ENCODE assay signal across 10 cellular contexts in genomic region chr6:145904391-145904790, GRCh38. TPM values are rescaled to one million over a fixed set of nuclear protein-coding genes. Genes with fewer than 3 reads are reported as not detected.
DNase-seq lines count a peak whose midpoint lies in the region; ATAC-seq and TF ChIP-seq lines count a peak whose summit lies in the region.
"Had no signal": no experiment of that assay in that cellular context is flagged by ENCODE, and none has a peak within 500 bp of the region (broad histone marks: within the 10 kb centered on the region; RNA-seq: fewer than 3 reads in every experiment).

No MANE protein-coding gene starts in this region.

- no peak for TF ChIP-seq EP300 in suprapubic skin (IDR thresholded peaks at IDR 0.05)

- peaks cover 10% of the 10 kb centered on the region for H3K4me1 Mint-ChIP-seq in activated CD4-positive, alpha-beta T cell treated with anti-CD3 and anti-CD28 coated beads, Interleukin-2, amount 10 ng/mL, durations not matched to agents 24 days and 14 days
- peaks cover 23% of the 10 kb centered on the region for H3K4me1 Mint-ChIP-seq in stimulated activated effector memory CD8-positive, alpha-beta T cell treated with anti-CD3 and anti-CD28 coated beads, Interleukin-12 subunit alpha, Interleukin-12 subunit beta, amount 100 ng/mL, for 72 hours
- H3K4me1 Mint-ChIP-seq in chondrocyte (ENCODE audit: low read depth): peaks cover 16% of the 10 kb centered on the region

- TF ChIP-seq POLR2A in suprapubic skin (IDR thresholded peaks at IDR 0.05): no peak

- no peak for DNase-seq in activated CD4-positive, alpha-beta T cell treated with anti-CD3 and anti-CD28 coated beads, Interleukin-2, amount 10 ng/mL, durations not matched to agents 24 days and 14 days
- no peak for DNase-seq in activated CD4-positive, alpha-beta T cell treated with anti-CD3 and anti-CD28 coated beads, Interleukin-2, amount 50 U/mL, for 1 hour
- DNase-seq in KBM-7 (peak; percentile 28), NCI-H82 (lab: John Stamatoyannopoulos, UW) (no peak), chondrocyte (ENCODE audit: low spot score) (no peak), suprapubic skin (ENCODE audit: low spot score in 2 of 2) (no peak)
- no peak for DNase-seq in stimulated activated effector memory CD8-positive, alpha-beta T cell treated with anti-CD3 and anti-CD28 coated beads, Interleukin-12 subunit alpha, Interleukin-12 subunit beta, amount 100 ng/mL, for 72 hours (ENCODE audit: low spot score in 2 of 2)

- no peak overlapping the region for H3K4me3 ChIP-seq in suprapubic skin
- H3K4me3 ChIP-seq: A549, breast epithelium had no signal

- no peaks in the 10 kb centered on the region for H3K27me3 ChIP-seq in suprapubic skin
- H3K27me3 ChIP-seq: breast epithelium had no signal

- H3K9me3 ChIP-seq in suprapubic skin: no peaks in the 10 kb centered on the region
- H3K9me3 ChIP-seq: A549 had no signal

- ATAC-seq in GM21825 (IDR thresholded peaks at IDR 0.05; ENCODE audit: unreplicated experiment): peak; percentile 77
- no peak for ATAC-seq in stimulated activated effector memory CD8-positive, alpha-beta T cell treated with anti-CD3 and anti-CD28 coated beads, Interleukin-12 subunit alpha, Interleukin-12 subunit beta, amount 100 ng/mL, for 72 hours
- ATAC-seq: A549 had no signal

- peaks cover 55% of the 10 kb centered on the region for H3K36me3 Mint-ChIP-seq in activated CD4-positive, alpha-beta T cell treated with anti-CD3 and anti-CD28 coated beads, Interleukin-2, amount 10 ng/mL, durations not matched to agents 24 days and 14 days (ENCODE audit: low read depth)
- peaks cover 37% of the 10 kb centered on the region for H3K36me3 Mint-ChIP-seq in stimulated activated effector memory CD8-positive, alpha-beta T cell treated with anti-CD3 and anti-CD28 coated beads, Interleukin-12 subunit alpha, Interleukin-12 subunit beta, amount 100 ng/mL, for 72 hours
- peaks cover 37% of the 10 kb centered on the region for H3K36me3 Mint-ChIP-seq in chondrocyte (ENCODE audit: low read depth)

- intact Hi-C loops in activated CD4-positive, alpha-beta T cell treated with anti-CD3 and anti-CD28 coated beads, Interleukin-2, amount 10 ng/mL, durations not matched to agents 24 days and 14 days (cut with micrococcal nuclease): no loop called here

- in situ Hi-C loops in KBM-7 (cut with MboI; ENCODE audit: low pct_unique_long_range_greater_than_20kb, low sequenced_read_pairs): no loop called here

- TF ChIP-seq CTCF in chondrocyte (IDR thresholded peaks at IDR 0.05) (no peak), suprapubic skin (IDR thresholded peaks at IDR 0.05) (no peak)

- 84% methylated on average over 4 of the region's 4 CpGs for WGBS in suprapubic skin

- no peak overlapping the region for H3K27ac ChIP-seq in suprapubic skin
- H3K27ac ChIP-seq: A549, breast epithelium had no signal

- H3K4me3 Mint-ChIP-seq in activated CD4-positive, alpha-beta T cell treated with anti-CD3 and anti-CD28 coated beads, Interleukin-2, amount 10 ng/mL, durations not matched to agents 24 days and 14 days: no peak overlapping the region
- H3K4me3 Mint-ChIP-seq in stimulated activated effector memory CD8-positive, alpha-beta T cell treated with anti-CD3 and anti-CD28 coated beads, Interleukin-12 subunit alpha, Interleukin-12 subunit beta, amount 100 ng/mL, for 72 hours: no peak overlapping the region
- H3K4me3 Mint-ChIP-seq in chondrocyte (ENCODE audit: unreplicated experiment): no peak overlapping the region

- H3K9me3 Mint-ChIP-seq in activated CD4-positive, alpha-beta T cell treated with anti-CD3 and anti-CD28 coated beads, Interleukin-2, amount 10 ng/mL, durations not matched to agents 24 days and 14 days: peaks cover 4% of the 10 kb centered on the region
- no peaks in the 10 kb centered on the region for H3K9me3 Mint-ChIP-seq in stimulated activated effector memory CD8-positive, alpha-beta T cell treated with anti-CD3 and anti-CD28 coated beads, Interleukin-12 subunit alpha, Interleukin-12 subunit beta, amount 100 ng/mL, for 72 hours
- peaks cover 7% of the 10 kb centered on the region for H3K9me3 Mint-ChIP-seq in chondrocyte (ENCODE audit: low read depth)

- no peaks in the 10 kb centered on the region for H3K27me3 Mint-ChIP-seq in activated CD4-positive, alpha-beta T cell treated with anti-CD3 and anti-CD28 coated beads, Interleukin-2, amount 10 ng/mL, durations not matched to agents 24 days and 14 days
- no peaks in the 10 kb centered on the region for H3K27me3 Mint-ChIP-seq in chondrocyte (ENCODE audit: low read depth)

- H3K4me1 ChIP-seq in suprapubic skin: no peaks in the 10 kb centered on the region
- H3K4me1 ChIP-seq: breast epithelium had no signal

- peaks cover 42% of the 10 kb centered on the region for H3K36me3 ChIP-seq in suprapubic skin
- H3K36me3 ChIP-seq: breast epithelium had no signal

- peak overlapping the region; percentile 58 for H3K27ac Mint-ChIP-seq in activated CD4-positive, alpha-beta T cell treated with anti-CD3 and anti-CD28 coated beads, Interleukin-2, amount 10 ng/mL, durations not matched to agents 24 days and 14 days
- peak overlapping the region; percentile 23 for H3K27ac Mint-ChIP-seq in stimulated activated effector memory CD8-positive, alpha-beta T cell treated with anti-CD3 and anti-CD28 coated beads, Interleukin-12 subunit alpha, Interleukin-12 subunit beta, amount 100 ng/mL, for 72 hours
- H3K27ac Mint-ChIP-seq in chondrocyte (ENCODE audit: unreplicated experiment): no peak overlapping the region

RNA-seq across cellular contexts. Expression of gene SHPRH, which starts 59.8 kb away (rescaled TPM):
- 20.7 and 20.9 TPM in 2 replicates for total RNA-seq in activated CD4-positive, alpha-beta T cell treated with anti-CD3 and anti-CD28 coated beads, Interleukin-2, amount 10 ng/mL, durations not matched to agents 24 days and 14 days
- total RNA-seq in chondrocyte: 10.9 to 16.6 TPM (median 11.5 TPM) in 3 replicates
- 10 to 100 TPM; 20.3 to 66.4 (median 24.3) TPM for total RNA-seq in suprapubic skin
